Comparison of ENCODE assay signal across 7 cellular contexts in the genomic region with DNA sequence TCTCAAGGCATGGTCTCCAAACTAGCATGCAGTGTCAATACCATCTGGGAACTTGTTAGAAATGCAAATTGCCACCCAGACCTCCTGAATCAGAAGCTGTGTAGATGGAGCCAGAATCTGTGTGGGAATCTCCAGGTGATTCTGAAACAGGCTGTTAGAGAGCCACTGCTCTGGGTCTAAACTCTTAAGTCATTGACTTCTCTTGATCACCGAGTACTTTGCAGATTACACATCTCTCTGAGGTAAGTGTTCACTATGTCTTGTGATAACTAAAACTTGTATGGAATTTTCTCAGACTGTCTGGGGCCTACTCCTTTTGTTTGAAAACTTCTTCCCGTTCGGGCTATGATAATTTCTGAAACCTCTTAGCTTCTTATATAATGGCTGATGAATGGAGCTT.
"Had no signal": no experiment of that assay in that cellular context is flagged by ENCODE, and none has a peak within 500 bp of the region (broad histone marks: within the 10 kb centered on the region; RNA-seq: fewer than 3 reads in every experiment).

No MANE protein-coding gene starts in this region.

- H3K4me3 Mint-ChIP-seq: GM23338, H9, IgD-negative memory B cell had no signal

- H3K4me2 ChIP-seq: GM23338 had no signal

- ATAC-seq: GM23338, HepG2 had no signal

- H3K27ac Mint-ChIP-seq: GM23338, IgD-negative memory B cell had no signal

- H3K4me3 ChIP-seq: GM23338 had no signal

- DNase-seq: H9, HCEC 1CT, KBM-7 had no signal

- H3K27ac ChIP-seq: HL-60 had no signal

- H2AFZ ChIP-seq: GM23338 had no signal
